ENCODE assay signal across 8 cellular contexts in genomic region chr11:125887373-125888324, GRCh38. TPM values are rescaled to one million over a fixed set of nuclear protein-coding genes. Genes with fewer than 3 reads are reported as not detected.
DNase-seq lines count a peak whose midpoint lies in the region; ATAC-seq, FAIRE-seq and TF ChIP-seq lines count a peak whose summit lies in the region.

HYLS1 (plus strand) TSS chr11:125887668; CDS start chr11:125899369, 11,701 bp downstream.

- H3K27ac ChIP-seq in psoas muscle: peak within 1 kb of the TSS; percentile 93

- no peaks in the 10 kb centered on the region for H3K9me3 Mint-ChIP-seq in T-helper 1 cell treated with Interleukin-12 subunit alpha and Interleukin-12 subunit beta and Interleukin-4 antibody, amounts not matched to agents 30 μg/mL and 1 μg/mL, for 36 hours

- peaks cover 12% of the 10 kb centered on the region for H3K36me3 Mint-ChIP-seq in T-helper 1 cell treated with Interleukin-12 subunit alpha and Interleukin-12 subunit beta and Interleukin-4 antibody, amounts not matched to agents 30 μg/mL and 1 μg/mL, for 36 hours (ENCODE audit: low read depth)

- peak within 1 kb of the TSS; percentile 98 for H3K27ac Mint-ChIP-seq in T-helper 1 cell treated with Interleukin-12 subunit alpha and Interleukin-12 subunit beta and Interleukin-4 antibody, amounts not matched to agents 30 μg/mL and 1 μg/mL, for 36 hours

- intact Hi-C loops in left ventricle myocardium superior (cut with micrococcal nuclease): no loop called here
- intact Hi-C loops in psoas muscle (cut with DNase I): loop anchor here in 1 of 2 donors (5.0 to 10.0 kb wide), 2 partner anchors 260 to 323 kb away; partner anchors contain the start of genes CHEK1 and EI24

- FAIRE-seq in urothelium cell line (lab: Jason Lieb, UNC): peak; percentile 9

- in situ Hi-C loops in GM13976 (cut with MboI; ENCODE audit: low sequenced_read_pairs, unreplicated experiment): no loop called here

- peak within 1 kb of the TSS; percentile 88 for H3K4me3 ChIP-seq in psoas muscle

- peak; percentile 96 for DNase-seq in GM13976 (ENCODE audit: low spot score)
- peak; percentile 97 for DNase-seq in NCI-H1417 treated with DMSO at 0.1 percent for 48 hours (lab: John Stamatoyannopoulos, UW)
- peak; percentile 53 to 97 (median 91) for DNase-seq in anterior cingulate cortex (lab: John Stamatoyannopoulos, UW)
- peak; percentile 97 for DNase-seq in left ventricle myocardium superior
- DNase-seq in psoas muscle: peak; percentile 95 to 96
- DNase-seq in urothelium cell line (ENCODE audit: low spot score): peak; percentile 92

- no peaks in the 10 kb centered on the region for H3K9me3 ChIP-seq in psoas muscle

- peak within 1 kb of the TSS; percentile 86 for H3K4me3 Mint-ChIP-seq in T-helper 1 cell treated with Interleukin-12 subunit alpha and Interleukin-12 subunit beta and Interleukin-4 antibody, amounts not matched to agents 30 μg/mL and 1 μg/mL, for 36 hours

- WGBS in psoas muscle, 3 donors: 0 to 1% (median 1%) methylated on average over 57 to 91 of the region's 91 CpGs

- peaks cover 8% of the 10 kb centered on the region for H3K4me1 ChIP-seq in psoas muscle

- TF ChIP-seq CTCF in GM13976 (IDR thresholded peaks at IDR 0.05; ENCODE audit: borderline replicate concordance, control extremely low read depth, extremely low read depth, insufficient read depth, missing control alignments): peak; percentile 31
- TF ChIP-seq CTCF in psoas muscle (IDR thresholded peaks at IDR 0.05): peak; percentile 21

- H3K4me1 Mint-ChIP-seq in T-helper 1 cell treated with Interleukin-12 subunit alpha and Interleukin-12 subunit beta and Interleukin-4 antibody, amounts not matched to agents 30 μg/mL and 1 μg/mL, for 36 hours (ENCODE audit: low read depth): peaks cover 28% of the 10 kb centered on the region

- peaks cover 5% of the 10 kb centered on the region for H3K27me3 Mint-ChIP-seq in T-helper 1 cell treated with Interleukin-12 subunit alpha and Interleukin-12 subunit beta and Interleukin-4 antibody, amounts not matched to agents 30 μg/mL and 1 μg/mL, for 36 hours (ENCODE audit: low read depth)

- H3K36me3 ChIP-seq in psoas muscle (ENCODE audit: insufficient read depth in 1 of 2, low read depth in 1 of 2): peaks cover 0 to 13% of the 10 kb centered on the region in 2 donors

- H3K27me3 ChIP-seq in psoas muscle (ENCODE audit: insufficient read depth in 3 of 3, low read length in 2 of 3): no peaks in the 10 kb centered on the region

- peak; percentile 88 for ATAC-seq in HG02798 (IDR thresholded peaks at IDR 0.05; ENCODE audit: poor library complexity, unreplicated experiment)
- ATAC-seq in left ventricle myocardium superior: peak; percentile 99
- ATAC-seq in psoas muscle: peak; percentile 98 to 99 (median 99)

RNA-seq across cellular contexts. Expression of gene HYLS1, which starts in this region (rescaled TPM):
- 5.2 TPM for total RNA-seq in left ventricle myocardium superior
- total RNA-seq in psoas muscle: 1 to 10 TPM; 1.8 to 4.0 (median 3.1) TPM
- polyA plus RNA-seq in psoas muscle: 1 to 10 TPM; 1.9 to 7.2 (median 3.8) TPM

Comparison
In these comparisons a context has a peak if more than half of its experiments do, and no peak if none do; other contexts are left out.
1. Peak in every context shown above with its lines: DNase-seq, ATAC-seq, H3K4me3 ChIP-seq and H3K27ac ChIP-seq.